ENCODE assay signal across 20 cellular contexts in genomic region chr19:10687518-10688288, GRCh38. TPM values are rescaled to one million over a fixed set of nuclear protein-coding genes. Genes with fewer than 3 reads are reported as not detected.
DNase-seq lines count a peak whose midpoint lies in the region; ATAC-seq and TF ChIP-seq lines count a peak whose summit lies in the region.
"Had no signal": no experiment of that assay in that cellular context is flagged by ENCODE, and none has a peak within 500 bp of the region (broad histone marks: within the 10 kb centered on the region; RNA-seq: fewer than 3 reads in every experiment).

No MANE protein-coding gene starts in this region.

- no peak overlapping the region for H3K4me3 ChIP-seq in H7 (ENCODE audit: insufficient read depth, low read depth, low read length)
- H3K4me3 ChIP-seq: gastrocnemius medialis, SJSA1, spleen had no signal

- peaks cover 78% of the 10 kb centered on the region for H3K36me3 ChIP-seq in H7 (replicated peaks; ENCODE audit: control insufficient read depth, insufficient read depth, low read length)

- DNase-seq in activated T-cell treated with anti-CD3 and anti-CD28 coated beads, Interleukin-2, amount 50 U/mL, for 24 hours = no peak
- DNase-seq in activated T-cell treated with anti-CD3 and anti-CD28 coated beads for 4 hours (no peak), H7 (peak; percentile 55), ecto neural progenitor cell (ENCODE audit: low spot score) (peak; percentile 40), neural crest cell (ENCODE audit: low read depth, low spot score) (no peak), CD1c-positive myeloid dendritic cell (ENCODE audit: extremely low spot score) (no peak)
- DNase-seq: activated CD4-positive, alpha-beta T cell treated with anti-CD3 and anti-CD28 coated beads, Interleukin-2, amount 10 ng/mL, durations not matched to agents 7 days and 5 days; COR-L47; GOT3; IMR-90; NCI-H1417 treated with DMSO at 0.1 percent for 48 hours; NCI-H2107; NCI-H446 treated with DMSO at 0.1 percent for 48 hours; spleen had no signal

- peaks cover 98% of the 10 kb centered on the region for H3K36me3 Mint-ChIP-seq in activated T-cell treated with anti-CD3 and anti-CD28 coated beads, Interleukin-2, amount 50 U/mL, for 24 hours (ENCODE audit: low read depth)
- H3K36me3 Mint-ChIP-seq in neural crest cell (ENCODE audit: low read depth) = peaks cover 28% of the 10 kb centered on the region

- H3K4me3 Mint-ChIP-seq in activated T-cell treated with anti-CD3 and anti-CD28 coated beads, Interleukin-2, amount 50 U/mL, for 24 hours = no peak overlapping the region
- H3K4me3 Mint-ChIP-seq in neural crest cell = peak overlapping the region; percentile 27
- H3K4me3 Mint-ChIP-seq: activated CD4-positive, alpha-beta T cell treated with anti-CD3 and anti-CD28 coated beads, Interleukin-2, amount 10 ng/mL, durations not matched to agents 7 days and 5 days; B cell; T-helper 1 cell treated with Interleukin-12 subunit alpha and Interleukin-12 subunit beta and Interleukin-4 antibody, amounts not matched to agents 30 μg/mL and 1 μg/mL, for 36 hours had no signal

- no peaks in the 10 kb centered on the region for H3K9me3 Mint-ChIP-seq in activated T-cell treated with anti-CD3 and anti-CD28 coated beads, Interleukin-2, amount 50 U/mL, for 24 hours
- no peaks in the 10 kb centered on the region for H3K9me3 Mint-ChIP-seq in neural crest cell
- H3K9me3 Mint-ChIP-seq: activated CD4-positive, alpha-beta T cell treated with anti-CD3 and anti-CD28 coated beads, Interleukin-2, amount 10 ng/mL, durations not matched to agents 7 days and 5 days; T-helper 1 cell treated with Interleukin-12 subunit alpha and Interleukin-12 subunit beta and Interleukin-4 antibody, amounts not matched to agents 30 μg/mL and 1 μg/mL, for 36 hours had no signal

- H3K27me3 Mint-ChIP-seq in activated T-cell treated with anti-CD3 and anti-CD28 coated beads, Interleukin-2, amount 50 U/mL, for 24 hours = no peaks in the 10 kb centered on the region
- peaks cover 19% of the 10 kb centered on the region for H3K27me3 Mint-ChIP-seq in neural crest cell (ENCODE audit: low read depth)
- H3K27me3 Mint-ChIP-seq: activated CD4-positive, alpha-beta T cell treated with anti-CD3 and anti-CD28 coated beads, Interleukin-2, amount 10 ng/mL, durations not matched to agents 7 days and 5 days; B cell had no signal

- no peaks in the 10 kb centered on the region for H3K4me1 Mint-ChIP-seq in activated T-cell treated with anti-CD3 and anti-CD28 coated beads, Interleukin-2, amount 50 U/mL, for 24 hours (ENCODE audit: low read depth)
- H3K4me1 Mint-ChIP-seq in neural crest cell = peaks cover 3% of the 10 kb centered on the region

- H3K27me3 ChIP-seq in H7 (ENCODE audit: control insufficient read depth, insufficient read depth, low read length) = no peaks in the 10 kb centered on the region
- H3K27me3 ChIP-seq: gastrocnemius medialis, SJSA1, spleen had no signal

- no peak for ATAC-seq in GM19455 (IDR thresholded peaks at IDR 0.05; ENCODE audit: unreplicated experiment)
- no peak for ATAC-seq in HG02973 (IDR thresholded peaks at IDR 0.05; ENCODE audit: unreplicated experiment)
- ATAC-seq: gastrocnemius medialis had no signal

- H3K27ac Mint-ChIP-seq in activated T-cell treated with anti-CD3 and anti-CD28 coated beads, Interleukin-2, amount 50 U/mL, for 24 hours = peak overlapping the region; percentile 71
- H3K27ac Mint-ChIP-seq in neural crest cell (ENCODE audit: unreplicated experiment) = no peak overlapping the region
- H3K27ac Mint-ChIP-seq: activated CD4-positive, alpha-beta T cell treated with anti-CD3 and anti-CD28 coated beads, Interleukin-2, amount 10 ng/mL, durations not matched to agents 7 days and 5 days; B cell; T-helper 1 cell treated with Interleukin-12 subunit alpha and Interleukin-12 subunit beta and Interleukin-4 antibody, amounts not matched to agents 30 μg/mL and 1 μg/mL, for 36 hours had no signal

- no peak for TF ChIP-seq CTCF in neural crest cell (conservative IDR thresholded peaks at IDR 0.05)

RNA-seq across cellular contexts. Expression of gene QTRT1, which starts 13.5 kb away (rescaled TPM):
- total RNA-seq in H7 (2014; rRNA removed; shearing (Covaris generic)) = 52.4 and 64.9 TPM in 2 replicates
- total RNA-seq in neural crest cell = 74.0 and 85.0 TPM in 2 replicates

RNA-seq across cellular contexts. Expression of gene DNM2, which starts 30.2 kb away (rescaled TPM):
- 77.6 and 89.9 TPM in 2 replicates for total RNA-seq in H7 (2014; rRNA removed; shearing (Covaris generic))
- total RNA-seq in neural crest cell = 117 TPM in 2 replicates

RNA-seq across cellular contexts. Expression of gene ILF3, which starts 33.6 kb away (rescaled TPM):
- total RNA-seq in H7 (2014; rRNA removed; shearing (Covaris generic)) = 354 and 378 TPM in 2 replicates
- total RNA-seq in neural crest cell = 848 and 861 TPM in 2 replicates

Comparison
In these comparisons a context has a peak if more than half of its experiments do, and no peak if none do; other contexts are left out.
1. DNase-seq: peak in H7 (single experiment) and ecto neural progenitor cell (single experiment); none in activated T-cell treated with anti-CD3 and anti-CD28 coated beads, Interleukin-2, amount 50 U/mL, for 24 hours (single experiment), activated T-cell treated with anti-CD3 and anti-CD28 coated beads for 4 hours (single experiment), neural crest cell (single experiment) and CD1c-positive myeloid dendritic cell (single experiment).